2 cellular contexts compared by ENCODE assay signal in the genomic region with DNA sequence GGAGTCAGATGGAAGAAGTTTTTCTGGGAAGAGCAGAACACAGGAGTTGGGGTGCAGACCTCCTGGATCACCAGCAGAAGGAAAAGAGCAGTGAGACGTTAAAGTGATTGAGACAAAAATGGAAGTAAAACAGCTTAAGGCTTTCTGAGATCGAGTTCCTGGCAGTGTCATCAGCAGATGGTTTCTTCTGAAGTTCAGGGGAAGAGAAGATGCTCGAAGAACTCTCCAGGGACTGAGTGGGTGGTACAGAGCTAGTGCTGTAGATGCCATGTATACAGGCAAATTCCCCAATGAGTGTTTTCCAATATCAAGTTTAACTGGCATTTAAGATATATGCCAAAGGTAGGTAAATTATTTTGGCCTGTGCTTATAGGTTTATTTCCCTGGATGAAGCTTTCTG.
TF ChIP-seq lines count a peak whose summit lies in the region.

No MANE protein-coding gene starts in this region.

TF ChIP-seq in SK-N-SH, 30 proteins besides CTCF, POLR2A, EP300 and RAD21 (continued from another document):
- TF ChIP-seq, protein P1, sequence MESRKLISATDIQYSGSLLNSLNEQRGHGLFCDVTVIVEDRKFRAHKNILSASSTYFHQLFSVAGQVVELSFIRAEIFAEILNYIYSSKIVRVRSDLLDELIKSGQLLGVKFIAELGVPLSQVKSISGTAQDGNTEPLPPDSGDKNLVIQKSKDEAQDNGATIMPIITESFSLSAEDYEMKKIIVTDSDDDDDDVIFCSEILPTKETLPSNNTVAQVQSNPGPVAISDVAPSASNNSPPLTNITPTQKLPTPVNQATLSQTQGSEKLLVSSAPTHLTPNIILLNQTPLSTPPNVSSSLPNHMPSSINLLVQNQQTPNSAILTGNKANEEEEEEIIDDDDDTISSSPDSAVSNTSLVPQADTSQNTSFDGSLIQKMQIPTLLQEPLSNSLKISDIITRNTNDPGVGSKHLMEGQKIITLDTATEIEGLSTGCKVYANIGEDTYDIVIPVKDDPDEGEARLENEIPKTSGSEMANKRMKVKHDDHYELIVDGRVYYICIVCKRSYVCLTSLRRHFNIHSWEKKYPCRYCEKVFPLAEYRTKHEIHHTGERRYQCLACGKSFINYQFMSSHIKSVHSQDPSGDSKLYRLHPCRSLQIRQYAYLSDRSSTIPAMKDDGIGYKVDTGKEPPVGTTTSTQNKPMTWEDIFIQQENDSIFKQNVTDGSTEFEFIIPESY (IDR thresholded peaks at IDR 0.05; ENCODE audit: borderline replicate concordance, low read depth), result no peak
- TF ChIP-seq, protein P2, sequence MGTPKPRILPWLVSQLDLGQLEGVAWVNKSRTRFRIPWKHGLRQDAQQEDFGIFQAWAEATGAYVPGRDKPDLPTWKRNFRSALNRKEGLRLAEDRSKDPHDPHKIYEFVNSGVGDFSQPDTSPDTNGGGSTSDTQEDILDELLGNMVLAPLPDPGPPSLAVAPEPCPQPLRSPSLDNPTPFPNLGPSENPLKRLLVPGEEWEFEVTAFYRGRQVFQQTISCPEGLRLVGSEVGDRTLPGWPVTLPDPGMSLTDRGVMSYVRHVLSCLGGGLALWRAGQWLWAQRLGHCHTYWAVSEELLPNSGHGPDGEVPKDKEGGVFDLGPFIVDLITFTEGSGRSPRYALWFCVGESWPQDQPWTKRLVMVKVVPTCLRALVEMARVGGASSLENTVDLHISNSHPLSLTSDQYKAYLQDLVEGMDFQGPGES (IDR thresholded peaks at IDR 0.05; ENCODE audit: low read depth, low read length), result no peak
- TF ChIP-seq TCF12 (IDR thresholded peaks at IDR 0.05), result no peak

TF ChIP-seq in SK-N-SH treated with all-trans-retinoic acid at 6 μM for 48 hours, 23 proteins besides CTCF, POLR2A, EP300 and RAD21 (continued from another document):
- TF ChIP-seq, protein P3, sequence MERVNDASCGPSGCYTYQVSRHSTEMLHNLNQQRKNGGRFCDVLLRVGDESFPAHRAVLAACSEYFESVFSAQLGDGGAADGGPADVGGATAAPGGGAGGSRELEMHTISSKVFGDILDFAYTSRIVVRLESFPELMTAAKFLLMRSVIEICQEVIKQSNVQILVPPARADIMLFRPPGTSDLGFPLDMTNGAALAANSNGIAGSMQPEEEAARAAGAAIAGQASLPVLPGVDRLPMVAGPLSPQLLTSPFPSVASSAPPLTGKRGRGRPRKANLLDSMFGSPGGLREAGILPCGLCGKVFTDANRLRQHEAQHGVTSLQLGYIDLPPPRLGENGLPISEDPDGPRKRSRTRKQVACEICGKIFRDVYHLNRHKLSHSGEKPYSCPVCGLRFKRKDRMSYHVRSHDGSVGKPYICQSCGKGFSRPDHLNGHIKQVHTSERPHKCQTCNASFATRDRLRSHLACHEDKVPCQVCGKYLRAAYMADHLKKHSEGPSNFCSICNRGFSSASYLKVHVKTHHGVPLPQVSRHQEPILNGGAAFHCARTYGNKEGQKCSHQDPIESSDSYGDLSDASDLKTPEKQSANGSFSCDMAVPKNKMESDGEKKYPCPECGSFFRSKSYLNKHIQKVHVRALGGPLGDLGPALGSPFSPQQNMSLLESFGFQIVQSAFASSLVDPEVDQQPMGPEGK (CRISPR knock-in tag; IDR thresholded peaks at IDR 0.05; ENCODE audit: borderline replicate concordance), result no peak
- no peak for TF ChIP-seq BACH2 (CRISPR knock-in tag; IDR thresholded peaks at IDR 0.05; ENCODE audit: borderline replicate concordance)
- no peak for TF ChIP-seq GLIS3 (CRISPR knock-in tag; IDR thresholded peaks at IDR 0.05)
- TF ChIP-seq, protein P4, sequence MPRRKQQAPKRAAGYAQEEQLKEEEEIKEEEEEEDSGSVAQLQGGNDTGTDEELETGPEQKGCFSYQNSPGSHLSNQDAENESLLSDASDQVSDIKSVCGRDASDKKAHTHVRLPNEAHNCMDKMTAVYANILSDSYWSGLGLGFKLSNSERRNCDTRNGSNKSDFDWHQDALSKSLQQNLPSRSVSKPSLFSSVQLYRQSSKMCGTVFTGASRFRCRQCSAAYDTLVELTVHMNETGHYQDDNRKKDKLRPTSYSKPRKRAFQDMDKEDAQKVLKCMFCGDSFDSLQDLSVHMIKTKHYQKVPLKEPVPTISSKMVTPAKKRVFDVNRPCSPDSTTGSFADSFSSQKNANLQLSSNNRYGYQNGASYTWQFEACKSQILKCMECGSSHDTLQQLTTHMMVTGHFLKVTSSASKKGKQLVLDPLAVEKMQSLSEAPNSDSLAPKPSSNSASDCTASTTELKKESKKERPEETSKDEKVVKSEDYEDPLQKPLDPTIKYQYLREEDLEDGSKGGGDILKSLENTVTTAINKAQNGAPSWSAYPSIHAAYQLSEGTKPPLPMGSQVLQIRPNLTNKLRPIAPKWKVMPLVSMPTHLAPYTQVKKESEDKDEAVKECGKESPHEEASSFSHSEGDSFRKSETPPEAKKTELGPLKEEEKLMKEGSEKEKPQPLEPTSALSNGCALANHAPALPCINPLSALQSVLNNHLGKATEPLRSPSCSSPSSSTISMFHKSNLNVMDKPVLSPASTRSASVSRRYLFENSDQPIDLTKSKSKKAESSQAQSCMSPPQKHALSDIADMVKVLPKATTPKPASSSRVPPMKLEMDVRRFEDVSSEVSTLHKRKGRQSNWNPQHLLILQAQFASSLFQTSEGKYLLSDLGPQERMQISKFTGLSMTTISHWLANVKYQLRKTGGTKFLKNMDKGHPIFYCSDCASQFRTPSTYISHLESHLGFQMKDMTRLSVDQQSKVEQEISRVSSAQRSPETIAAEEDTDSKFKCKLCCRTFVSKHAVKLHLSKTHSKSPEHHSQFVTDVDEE (CRISPR knock-in tag; IDR thresholded peaks at IDR 0.05), result no peak
- TF ChIP-seq, protein P5, sequence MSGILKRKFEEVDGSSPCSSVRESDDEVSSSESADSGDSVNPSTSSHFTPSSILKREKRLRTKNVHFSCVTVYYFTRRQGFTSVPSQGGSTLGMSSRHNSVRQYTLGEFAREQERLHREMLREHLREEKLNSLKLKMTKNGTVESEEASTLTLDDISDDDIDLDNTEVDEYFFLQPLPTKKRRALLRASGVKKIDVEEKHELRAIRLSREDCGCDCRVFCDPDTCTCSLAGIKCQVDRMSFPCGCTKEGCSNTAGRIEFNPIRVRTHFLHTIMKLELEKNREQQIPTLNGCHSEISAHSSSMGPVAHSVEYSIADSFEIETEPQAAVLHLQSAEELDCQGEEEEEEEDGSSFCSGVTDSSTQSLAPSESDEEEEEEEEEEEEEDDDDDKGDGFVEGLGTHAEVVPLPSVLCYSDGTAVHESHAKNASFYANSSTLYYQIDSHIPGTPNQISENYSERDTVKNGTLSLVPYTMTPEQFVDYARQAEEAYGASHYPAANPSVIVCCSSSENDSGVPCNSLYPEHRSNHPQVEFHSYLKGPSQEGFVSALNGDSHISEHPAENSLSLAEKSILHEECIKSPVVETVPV (CRISPR knock-in tag; IDR thresholded peaks at IDR 0.05), result no peak
- TF ChIP-seq SNAI2 (CRISPR knock-in tag; IDR thresholded peaks at IDR 0.05), result no peak
- no peak for TF ChIP-seq ZNF565 (CRISPR knock-in tag; conservative IDR thresholded peaks at IDR 0.05; ENCODE audit: low read depth)
- no peak for TF ChIP-seq ESRRG (CRISPR knock-in tag; IDR thresholded peaks at IDR 0.05)
- no peak for TF ChIP-seq ISL1 (CRISPR knock-in tag; IDR thresholded peaks at IDR 0.05)
- TF ChIP-seq TOX (CRISPR knock-in tag; IDR thresholded peaks at IDR 0.05; ENCODE audit: borderline replicate concordance), result no peak
